1 cellular context compared by ENCODE assay signal in genomic region chr7:100428967-100429636, GRCh38.
TF ChIP-seq lines count a peak whose summit lies in the region.

No MANE protein-coding gene starts in this region.

TF ChIP-seq in GM12878, 131 proteins besides CTCF, POLR2A, EP300 and RAD21 (continued from another document and continues in another):
- no peak for TF ChIP-seq ZBTB40 (IDR thresholded peaks at IDR 0.05; ENCODE audit: borderline replicate concordance)
- no peak for TF ChIP-seq FOXM1 (IDR thresholded peaks at IDR 0.05; ENCODE audit: low read depth, low read length)
- peak; percentile 13 for TF ChIP-seq MLLT1 (IDR thresholded peaks at IDR 0.05)
- TF ChIP-seq BRCA1 (IDR thresholded peaks at IDR 0.05; ENCODE audit: low read depth, low read length) = no peak
- no peak; the same call in 1 of the 2 replicates for TF ChIP-seq HCFC1 (IDR thresholded peaks at IDR 0.05; ENCODE audit: low read length)
- no peak for TF ChIP-seq KLF5 (IDR thresholded peaks at IDR 0.05; ENCODE audit: partially characterized antibody)
- TF ChIP-seq MXI1 (IDR thresholded peaks at IDR 0.05; ENCODE audit: low read depth, low read length) = peak; percentile 80
- TF ChIP-seq IRF5 (IDR thresholded peaks at IDR 0.05; ENCODE audit: borderline replicate concordance) = peak; percentile 8; the same call in 1 of the 2 replicates
- no peak for TF ChIP-seq JUNB (IDR thresholded peaks at IDR 0.05)
- no peak for TF ChIP-seq SUZ12 (IDR thresholded peaks at IDR 0.05; ENCODE audit: unreplicated experiment)
- no peak for TF ChIP-seq ZNF207 (IDR thresholded peaks at IDR 0.05; ENCODE audit: borderline replicate concordance)
- peak; percentile 12; the same call in 1 of the 2 replicates for TF ChIP-seq ELK1 (IDR thresholded peaks at IDR 0.05; ENCODE audit: low read depth, low read length)
- TF ChIP-seq IKZF1 (conservative IDR thresholded peaks at IDR 0.05) = no peak
- peak; percentile 13 to 43; a peak in 1 of 4 replicates for TF ChIP-seq IKZF2 (IDR thresholded peaks at IDR 0.05)
- peak; percentile 76 for TF ChIP-seq USF2 (IDR thresholded peaks at IDR 0.05; ENCODE audit: borderline replicate concordance, low read depth, low read length)
- peak; percentile 12; the same call in 1 of the 2 replicates for TF ChIP-seq ZBTB4 (CRISPR knock-in tag; IDR thresholded peaks at IDR 0.05)
- no peak for TF ChIP-seq HSF1 (IDR thresholded peaks at IDR 0.05; ENCODE audit: low read depth, low read length)
- no peak for TF ChIP-seq JUND (IDR thresholded peaks at IDR 0.05; ENCODE audit: low read depth, low read length)
- TF ChIP-seq HDGF (IDR thresholded peaks at IDR 0.05) = no peak
- peak; percentile 25 for TF ChIP-seq TAF1 (IDR thresholded peaks at IDR 0.05; ENCODE audit: borderline replicate concordance, low read depth, low read length)
- TF ChIP-seq KAT2A (conservative IDR thresholded peaks at IDR 0.05; ENCODE audit: control insufficient read depth, low read depth, low read length) = no peak
- peak; percentile 69 for TF ChIP-seq SMAD1 (IDR thresholded peaks at IDR 0.05; ENCODE audit: low read depth, partially characterized antibody)
- 0 out of 2 replicates have a peak, but pooled peaks have one; percentile 15 for TF ChIP-seq MEF2A (IDR thresholded peaks at IDR 0.05; ENCODE audit: insufficient read depth, low read depth, low read length)
- TF ChIP-seq FOXK2 (IDR thresholded peaks at IDR 0.05) = no peak
- no peak for TF ChIP-seq PAX8 (IDR thresholded peaks at IDR 0.05)
- TF ChIP-seq CHD1 (IDR thresholded peaks at IDR 0.05; ENCODE audit: low read depth, low read length) = peak; percentile 93
- no peak for TF ChIP-seq MTA3 (IDR thresholded peaks at IDR 0.05; ENCODE audit: borderline replicate concordance, low read length)
- no peak for TF ChIP-seq SREBF2 (IDR thresholded peaks at IDR 0.05; ENCODE audit: low read length)
- TF ChIP-seq REST (IDR thresholded peaks at IDR 0.05; ENCODE audit: low read depth, low read length) = no peak
- peak; percentile 49; the same call in 1 of the 2 replicates for TF ChIP-seq ZNF592 (IDR thresholded peaks at IDR 0.05)
- TF ChIP-seq MAX (IDR thresholded peaks at IDR 0.05; ENCODE audit: low read depth, low read length) = peak; percentile 94
- TF ChIP-seq SPI1 (IDR thresholded peaks at IDR 0.05; ENCODE audit: borderline replicate concordance, insufficient read depth, low read depth, low read length) = no peak
- TF ChIP-seq TCF7 (IDR thresholded peaks at IDR 0.05; ENCODE audit: borderline replicate concordance) = no peak
- TF ChIP-seq CHD2 (IDR thresholded peaks at IDR 0.05; ENCODE audit: borderline replicate concordance, low read depth, low read length) = no peak; the same call in 1 of the 2 replicates
- no peak for TF ChIP-seq KDM1A (IDR thresholded peaks at IDR 0.05; ENCODE audit: borderline replicate concordance)
